In the genomic region with DNA sequence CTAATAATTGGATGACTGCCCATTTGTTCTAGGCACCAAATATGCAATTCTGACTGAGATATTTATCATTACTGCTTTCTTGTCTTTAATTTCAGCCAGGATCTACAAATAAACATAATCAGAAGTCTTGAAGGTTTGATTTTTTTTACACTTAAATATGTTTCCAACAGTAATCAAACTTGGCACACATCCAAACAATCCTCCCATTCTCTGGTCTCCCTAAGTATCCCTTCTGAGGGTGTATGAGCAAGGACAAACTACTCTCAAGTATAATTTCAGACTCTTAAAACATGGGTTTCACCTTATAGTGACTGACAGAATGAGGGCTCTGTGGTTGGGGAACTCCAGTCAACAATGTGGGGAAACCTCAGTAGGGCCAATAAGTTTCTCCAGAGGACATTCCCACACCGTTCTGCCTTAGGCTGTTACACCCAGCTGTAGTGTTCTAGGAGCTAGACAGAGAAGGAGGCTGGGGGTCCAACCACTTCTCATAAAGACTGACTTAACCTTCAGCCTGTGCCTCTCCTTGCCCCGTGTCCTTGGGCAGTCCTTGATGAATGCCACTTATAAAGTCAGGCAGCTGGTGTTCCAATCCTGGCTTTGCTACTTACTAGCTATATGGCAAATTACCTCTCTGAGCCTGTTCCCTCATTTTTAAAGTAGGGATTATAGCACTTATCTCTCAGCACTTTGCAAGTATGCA, we compare ENCODE assay signal across 19 cellular contexts. TPM values are rescaled to one million over a fixed set of nuclear protein-coding genes. Genes with fewer than 3 reads are reported as not detected.
DNase-seq lines count a peak whose midpoint lies in the region; ATAC-seq and TF ChIP-seq lines count a peak whose summit lies in the region.
"Had no signal": no experiment of that assay in that cellular context is flagged by ENCODE, and none has a peak within 500 bp of the region (broad histone marks: within the 10 kb centered on the region; RNA-seq: fewer than 3 reads in every experiment).

No MANE protein-coding gene starts in this region.

- TF ChIP-seq POLR2A in breast epithelium (IDR thresholded peaks at IDR 0.05), result no peak

- H3K4me3 Mint-ChIP-seq in CD4-positive, alpha-beta T cell, result no peak overlapping the region
- H3K4me3 Mint-ChIP-seq: activated naive CD4-positive, alpha-beta T cell treated with anti-CD3 and anti-CD28 coated beads, Interleukin-2, amount 10 ng/mL, durations not matched to agents 7 days and 5 days; stimulated activated memory B cell treated with anti-CD40 and anti-IgM and Interleukin-4, amounts not matched to agents 10 μg/mL and 1 μg/mL and 100 μg/mL, for 72 hours had no signal

- no peaks in the 10 kb centered on the region for H3K36me3 Mint-ChIP-seq in CD4-positive, alpha-beta T cell (ENCODE audit: low read depth)
- H3K36me3 Mint-ChIP-seq: activated naive CD4-positive, alpha-beta T cell treated with anti-CD3 and anti-CD28 coated beads, Interleukin-2, amount 10 ng/mL, durations not matched to agents 7 days and 5 days; stimulated activated memory B cell treated with anti-CD40 and anti-IgM and Interleukin-4, amounts not matched to agents 10 μg/mL and 1 μg/mL and 100 μg/mL, for 72 hours had no signal

- H3K27ac ChIP-seq in breast epithelium, result peak overlapping the region; percentile 85 to 93
- no peak overlapping the region for H3K27ac ChIP-seq in caudate nucleus (ENCODE audit: low read depth, low read length)
- no peak overlapping the region for H3K27ac ChIP-seq in CD4-positive, alpha-beta T cell (ENCODE audit: low read depth, low read length)

- CTCF ChIA-PET in CD4-positive, alpha-beta T cell (lab: Charles Lee), result no interaction called here

- ATAC-seq in HG03565 (IDR thresholded peaks at IDR 0.05; ENCODE audit: unreplicated experiment) (peak; percentile 37), omental fat pad (ENCODE audit: low FRiP score) (peak; percentile 16)
- no peak for ATAC-seq in CD4-positive, alpha-beta T cell (ENCODE audit: poor library complexity)
- ATAC-seq: stimulated activated memory B cell treated with anti-CD40 and anti-IgM and Interleukin-4, amounts not matched to agents 10 μg/mL and 1 μg/mL and 100 μg/mL, for 72 hours had no signal

- TF ChIP-seq CTCF in breast epithelium (IDR thresholded peaks at IDR 0.05) (no peak), omental fat pad (IDR thresholded peaks at IDR 0.05) (no peak)
- no peak for TF ChIP-seq CTCF in CD4-positive, alpha-beta T cell (IDR thresholded peaks at IDR 0.05)

- peak overlapping the region in 1 of 3 donors; percentile 67 for H3K4me3 ChIP-seq in breast epithelium

- H3K9me3 ChIP-seq in breast epithelium, result no peaks in the 10 kb centered on the region
- no peaks in the 10 kb centered on the region for H3K9me3 ChIP-seq in CD4-positive, alpha-beta T cell (ENCODE audit: control insufficient read depth, low read length)
- H3K9me3 ChIP-seq: BE2C had no signal

- no peaks in the 10 kb centered on the region for H3K9me3 Mint-ChIP-seq in CD4-positive, alpha-beta T cell
- H3K9me3 Mint-ChIP-seq: activated naive CD4-positive, alpha-beta T cell treated with anti-CD3 and anti-CD28 coated beads, Interleukin-2, amount 10 ng/mL, durations not matched to agents 7 days and 5 days; stimulated activated memory B cell treated with anti-CD40 and anti-IgM and Interleukin-4, amounts not matched to agents 10 μg/mL and 1 μg/mL and 100 μg/mL, for 72 hours had no signal

- H3K27ac Mint-ChIP-seq in CD4-positive, alpha-beta T cell, result no peak overlapping the region
- H3K27ac Mint-ChIP-seq: activated naive CD4-positive, alpha-beta T cell treated with anti-CD3 and anti-CD28 coated beads, Interleukin-2, amount 10 ng/mL, durations not matched to agents 7 days and 5 days; stimulated activated memory B cell treated with anti-CD40 and anti-IgM and Interleukin-4, amounts not matched to agents 10 μg/mL and 1 μg/mL and 100 μg/mL, for 72 hours had no signal

- DNase-seq in DMS79 (lab: John Stamatoyannopoulos, UW) (peak; percentile 46), breast epithelium (ENCODE audit: low spot score in 2 of 2) (no peak), omental fat pad (ENCODE audit: low spot score) (no peak), ureter (ENCODE audit: low spot score) (no peak), caudate nucleus (lab: John Stamatoyannopoulos, UW) (no peak), NCI-H2107 (lab: John Stamatoyannopoulos, UW) (no peak)
- DNase-seq in CD4-positive, alpha-beta T cell, result no peak
- DNase-seq: activated naive CD4-positive, alpha-beta T cell treated with anti-CD3 and anti-CD28 coated beads, Interleukin-2, amount 10 ng/mL, durations not matched to agents 7 days and 5 days; BE2C; cerebellar nuclear complex; MM.1S; NCI-H2227 treated with DMSO at 0.1 percent for 48 hours; stimulated activated CD4-positive, alpha-beta T cell treated with anti-CD3 and anti-CD28 coated beads, Interleukin-4, amount 100 ng/mL, for 24 hours; T1000 had no signal

- H3K27me3 Mint-ChIP-seq in CD4-positive, alpha-beta T cell, result peaks cover 28% of the 10 kb centered on the region
- H3K27me3 Mint-ChIP-seq: progenitor cell of endocrine pancreas had no signal

- no peaks in the 10 kb centered on the region for H3K27me3 ChIP-seq in breast epithelium
- H3K27me3 ChIP-seq in CD4-positive, alpha-beta T cell (ENCODE audit: control insufficient read depth, insufficient read depth, low read length), result peaks cover 33% of the 10 kb centered on the region
- H3K27me3 ChIP-seq: BE2C had no signal

- no peaks in the 10 kb centered on the region for H3K4me1 ChIP-seq in breast epithelium

- H3K4me1 Mint-ChIP-seq in CD4-positive, alpha-beta T cell (ENCODE audit: low read depth), result no peaks in the 10 kb centered on the region
- H3K4me1 Mint-ChIP-seq: activated naive CD4-positive, alpha-beta T cell treated with anti-CD3 and anti-CD28 coated beads, Interleukin-2, amount 10 ng/mL, durations not matched to agents 7 days and 5 days; stimulated activated memory B cell treated with anti-CD40 and anti-IgM and Interleukin-4, amounts not matched to agents 10 μg/mL and 1 μg/mL and 100 μg/mL, for 72 hours had no signal

- POLR2A ChIA-PET in CD4-positive, alpha-beta T cell (lab: Charles Lee), result no interaction called here

- H3K36me3 ChIP-seq in breast epithelium, result no peaks in the 10 kb centered on the region
- H3K36me3 ChIP-seq: BE2C had no signal

- intact Hi-C loops in breast epithelium (cut with DNase I; ENCODE audit: low total_unique reads), result no loop called here
- intact Hi-C loops in CD4-positive, alpha-beta T cell (cut with DNase I, micrococcal nuclease), result no loop called here

RNA-seq across cellular contexts. Expression of gene PALMD, which starts 1.5 kb away (rescaled TPM):
- total RNA-seq in breast epithelium (10 to 100 TPM; 35.3 to 96.7 (median 77.7) TPM), omental fat pad (100 to 1,000 TPM in 3 of 4 donors, 10 to 100 TPM in 1; 86.2 to 235 (median 136) TPM), ureter (29.1 TPM)
- not detected for total RNA-seq in CD4-positive, alpha-beta T cell
- total RNA-seq: H1, mononuclear cell had no signal

Comparison
In these comparisons a context has a peak if more than half of its experiments do, and no peak if none do; other contexts are left out.
1. H3K27ac ChIP-seq: peak in breast epithelium (2 of 2); none in caudate nucleus (single experiment) and CD4-positive, alpha-beta T cell (single experiment).
2. RNA of gene PALMD, which starts 1.5 kb away (total RNA-seq): 86.2 to 235 TPM in omental fat pad, 35.3 to 96.7 TPM in breast epithelium and 29.1 TPM in ureter (single experiment); not detected in CD4-positive, alpha-beta T cell; every median in the first group is over 10 times any median in the second.